In the genomic region with DNA sequence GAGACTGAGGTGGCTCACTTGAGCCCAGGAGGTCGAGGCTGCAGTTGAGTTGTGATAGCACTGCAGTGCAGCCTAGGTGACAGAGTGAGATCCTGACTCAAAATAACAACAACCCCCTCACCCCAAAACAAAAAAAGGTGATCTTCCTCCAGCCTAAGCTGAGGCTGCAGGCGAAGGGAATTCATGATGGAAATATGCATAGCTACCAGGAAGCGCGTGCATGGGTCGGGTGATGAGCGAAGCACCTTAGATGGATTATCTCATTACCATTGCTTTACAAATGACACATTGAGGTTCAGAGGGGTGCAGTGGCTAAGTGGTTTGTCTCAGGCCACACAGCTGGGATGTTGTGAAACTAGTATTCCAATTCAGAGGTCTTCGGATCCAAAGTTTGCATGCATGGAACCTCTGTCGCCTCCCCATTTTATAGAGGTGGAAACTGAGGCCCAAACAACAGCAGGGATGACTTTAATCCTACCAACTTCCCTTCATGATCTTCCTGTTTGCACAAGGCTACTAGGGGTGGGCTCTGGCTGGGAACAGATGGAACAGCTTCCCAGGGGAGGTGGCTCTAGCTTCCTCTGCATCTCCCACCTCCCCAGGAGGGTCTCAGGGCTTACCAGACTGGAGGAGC, we compare ENCODE assay signal across 20 cellular contexts. TPM values are rescaled to one million over a fixed set of nuclear protein-coding genes. Genes with fewer than 3 reads are reported as not detected.
DNase-seq lines count a peak whose midpoint lies in the region; ATAC-seq, FAIRE-seq and TF ChIP-seq lines count a peak whose summit lies in the region.
"Had no signal": no experiment of that assay in that cellular context is flagged by ENCODE, and none has a peak within 500 bp of the region (broad histone marks: within the 10 kb centered on the region; RNA-seq: fewer than 3 reads in every experiment).

No MANE protein-coding gene starts in this region.

- CTCF ChIA-PET in CD8-positive, alpha-beta T cell (lab: Charles Lee) = interaction anchor here (0.9 to 3.4 kb wide), 6 partner anchors 19 to 361 kb away, joined by 3 to 12 read pairs (median 4); no protein-coding TSS in a partner anchor

- intact Hi-C loops in CD8-positive, alpha-beta T cell (cut with DNase I, micrococcal nuclease) = no loop called here
- intact Hi-C loops in posterior vena cava (cut with DNase I) = no loop called here

- no peaks in the 10 kb centered on the region for H3K27me3 Mint-ChIP-seq in CD8-positive, alpha-beta T cell (ENCODE audit: low read depth)
- no peaks in the 10 kb centered on the region for H3K27me3 Mint-ChIP-seq in chondrocyte (ENCODE audit: low read depth)
- H3K27me3 Mint-ChIP-seq: T-cell had no signal

- peak overlapping the region; percentile 41 for H3K27ac Mint-ChIP-seq in CD8-positive, alpha-beta T cell
- H3K27ac Mint-ChIP-seq in chondrocyte (ENCODE audit: unreplicated experiment) = no peak overlapping the region

- no peak for TF ChIP-seq CTCF in CD8-positive, alpha-beta T cell (IDR thresholded peaks at IDR 0.05)
- no peak for TF ChIP-seq CTCF in chondrocyte (IDR thresholded peaks at IDR 0.05)

- no peak overlapping the region for H3K4me3 ChIP-seq in CD8-positive, alpha-beta T cell (ENCODE audit: low read depth, low read length)

- peaks cover 8% of the 10 kb centered on the region for H3K4me1 Mint-ChIP-seq in CD8-positive, alpha-beta T cell (ENCODE audit: low read depth)
- H3K4me1 Mint-ChIP-seq in chondrocyte (ENCODE audit: low read depth) = peaks cover 16% of the 10 kb centered on the region

- no peaks in the 10 kb centered on the region for H3K9me3 Mint-ChIP-seq in CD8-positive, alpha-beta T cell
- no peaks in the 10 kb centered on the region for H3K9me3 Mint-ChIP-seq in chondrocyte (ENCODE audit: low read depth)
- H3K9me3 Mint-ChIP-seq: H9, T-cell had no signal

- no peaks in the 10 kb centered on the region for H3K36me3 Mint-ChIP-seq in CD8-positive, alpha-beta T cell
- H3K36me3 Mint-ChIP-seq in chondrocyte (ENCODE audit: low read depth) = peaks cover 4% of the 10 kb centered on the region
- H3K36me3 Mint-ChIP-seq: T-cell had no signal

- peaks cover 4% of the 10 kb centered on the region for H3K4me1 ChIP-seq in CD8-positive, alpha-beta T cell (ENCODE audit: insufficient read depth, low read length)

- peak; percentile 90 for FAIRE-seq in HTR-8/SVneo (lab: Jason Lieb, UNC)
- FAIRE-seq: RCC 7860 had no signal

- H3K9me3 ChIP-seq in CD8-positive, alpha-beta T cell (ENCODE audit: low read length) = no peaks in the 10 kb centered on the region

- no peak for DNase-seq in CD8-positive, alpha-beta T cell
- DNase-seq in HTR-8/SVneo (ENCODE audit: insufficient read length, low spot score) (no peak), chondrocyte (ENCODE audit: low spot score) (peak; percentile 32), posterior vena cava (ENCODE audit: low spot score) (peak; percentile 28), NCI-H2196 treated with DMSO at 0.1 percent for 48 hours (lab: John Stamatoyannopoulos, UW; ENCODE audit: unreplicated experiment) (no peak)
- no peak for DNase-seq in central memory CD4-positive, alpha-beta T cell
- DNase-seq in NK-92 treated with Interleukin-12 subunit alpha and Interleukin-12 subunit beta, amount 100 ng/mL, for 24 hours (lab: John Stamatoyannopoulos, UW) = no peak
- DNase-seq: ACHN, AML-193, DMS79 treated with DMSO at 0.1 percent for 48 hours, H9, NCI-H1048, NCI-H2081, SHP77, T-cell had no signal

- H3K4me3 Mint-ChIP-seq in CD8-positive, alpha-beta T cell = no peak overlapping the region
- no peak overlapping the region for H3K4me3 Mint-ChIP-seq in chondrocyte (ENCODE audit: unreplicated experiment)
- H3K4me3 Mint-ChIP-seq: H9, T-cell had no signal

- POLR2A ChIA-PET in CD8-positive, alpha-beta T cell (lab: Charles Lee) = interaction anchor here (1.1 kb wide), 1 partner anchor 22 kb away, joined by 4 read pairs; a partner anchor contains a TSS

- no peaks in the 10 kb centered on the region for H3K36me3 ChIP-seq in CD8-positive, alpha-beta T cell (ENCODE audit: insufficient read depth, low read length)

- no peak for ATAC-seq in CD8-positive, alpha-beta T cell
- ATAC-seq: SK-N-SH treated with all-trans-retinoic acid at 6 μM for 48 hours, T-cell had no signal

- no peaks in the 10 kb centered on the region for H3K27me3 ChIP-seq in CD8-positive, alpha-beta T cell (ENCODE audit: insufficient read depth, low read length)

- H3K27ac ChIP-seq in CD8-positive, alpha-beta T cell (ENCODE audit: low read depth, low read length) = no peak overlapping the region
- H3K27ac ChIP-seq: C4-2B had no signal

RNA-seq across cellular contexts. Expression of a gene that starts 4.6 kb away (rescaled TPM):
- 1 to 10 TPM; 5.6 to 6.0 TPM for total RNA-seq in CD8-positive, alpha-beta T cell
- total RNA-seq in chondrocyte (2.6 to 8.9 TPM (median 7.9 TPM) in 3 replicates), posterior vena cava (1 to 10 TPM; 1.7 to 2.0 TPM)

RNA-seq across cellular contexts. Expression of a gene that starts 19.5 kb away (rescaled TPM):
- 1 to 10 TPM; 1.3 to 1.8 TPM for total RNA-seq in CD8-positive, alpha-beta T cell
- 18.2 to 30.4 TPM (median 21.1 TPM) in 3 replicates for total RNA-seq in chondrocyte
- 10 to 100 TPM; 16.5 to 20.0 TPM for total RNA-seq in posterior vena cava

RNA-seq across cellular contexts. Expression of a gene that starts 22.1 kb away (rescaled TPM):
- 10 to 100 TPM; 66.7 to 68.0 TPM for total RNA-seq in CD8-positive, alpha-beta T cell
- total RNA-seq in chondrocyte (22.4 to 23.6 TPM (median 23.3 TPM) in 3 replicates), posterior vena cava (10 to 100 TPM; 20.4 to 22.0 TPM)

RNA-seq across cellular contexts. Expression of a gene that starts 30.7 kb away (rescaled TPM):
- 1 to 10 TPM; 1.5 to 3.2 TPM for total RNA-seq in CD8-positive, alpha-beta T cell
- total RNA-seq in chondrocyte (7.1 to 7.7 TPM (median 7.2 TPM) in 3 replicates), posterior vena cava (1 to 10 TPM; 5.4 to 7.4 TPM)

RNA-seq across cellular contexts. Expression of a gene that starts 50.1 kb away (rescaled TPM):
- total RNA-seq in CD8-positive, alpha-beta T cell = 10 to 100 TPM; 39.3 to 41.1 TPM
- 44.5 to 113 TPM (median 109 TPM) in 3 replicates for total RNA-seq in chondrocyte
- 100 to 1,000 TPM in 1 of 2 donors, 10 to 100 TPM in 1; 67.5 to 248 TPM for total RNA-seq in posterior vena cava
- total RNA-seq: M059J, NCI-H460 had no signal

Comparison
In these comparisons a context has a peak if more than half of its experiments do, and no peak if none do; other contexts are left out.
1. DNase-seq: peak in chondrocyte (single experiment) and posterior vena cava (single experiment); none in CD8-positive, alpha-beta T cell (0 of 7), HTR-8/SVneo (single experiment), central memory CD4-positive, alpha-beta T cell (single experiment), NCI-H2196 treated with DMSO at 0.1 percent for 48 hours (single experiment) and NK-92 treated with Interleukin-12 subunit alpha and Interleukin-12 subunit beta, amount 100 ng/mL, for 24 hours (single experiment).